In genomic region chr7:46811529-46811928, GRCh38 we compare ENCODE assay signal across 11 cellular contexts.
A peak's percentile ranks its signal among the peaks of the same experiment; 100 is the strongest.
DNase-seq lines count a peak whose midpoint lies in the region; ATAC-seq, FAIRE-seq and TF ChIP-seq lines count a peak whose summit lies in the region.
"Had no signal": no experiment of that assay in that cellular context is flagged by ENCODE, and none has a peak within 500 bp of the region (broad histone marks: within the 10 kb centered on the region; RNA-seq: fewer than 3 reads in every experiment).

No MANE protein-coding gene starts in this region.

- H3K4me3 Mint-ChIP-seq in natural killer cell treated with Interleukin-12 subunit alpha and Interleukin-12 subunit beta and Interleukin-15 and Interleukin-18, amount 100 ng/mL, for 72 hours: no peak overlapping the region

- intact Hi-C loops in body of pancreas (cut with DNase I): no loop called here

- no peaks in the 10 kb centered on the region for H3K9me3 ChIP-seq in body of pancreas

- peaks cover 13% of the 10 kb centered on the region for H3K9me3 Mint-ChIP-seq in natural killer cell treated with Interleukin-12 subunit alpha and Interleukin-12 subunit beta and Interleukin-15 and Interleukin-18, amount 100 ng/mL, for 72 hours

- H3K4me1 Mint-ChIP-seq in natural killer cell treated with Interleukin-12 subunit alpha and Interleukin-12 subunit beta and Interleukin-15 and Interleukin-18, amount 100 ng/mL, for 72 hours (ENCODE audit: low read depth in 2 of 2): no peaks in the 10 kb centered on the region

- TF ChIP-seq CTCF in body of pancreas (IDR thresholded peaks at IDR 0.05): no peak

- peak; percentile 90 for DNase-seq in HT1080 (ENCODE audit: low read depth)
- peak in 2 of 4 donors; percentile 16 to 27 for DNase-seq in body of pancreas
- DNase-seq in iPS-NIHi7 (ENCODE audit: extremely low spot score): peak; percentile 25
- DNase-seq in urothelium cell line (ENCODE audit: low spot score): peak; percentile 91
- no peak for DNase-seq in NOMO-1 treated with dmso at 0.1 percent for 144 hours (lab: John Stamatoyannopoulos, UW; ENCODE audit: unreplicated experiment)
- DNase-seq in stimulated activated CD4-positive, alpha-beta T cell treated with anti-CD3 and anti-CD28 coated beads, Interleukin-4, amount 100 ng/mL, for 24 hours: no peak
- DNase-seq in natural killer cell treated with Interleukin-12 subunit alpha and Interleukin-12 subunit beta and Interleukin-15 and Interleukin-18, amount 100 ng/mL, for 72 hours (ENCODE audit: low spot score): no peak
- DNase-seq: activated CD8-positive, alpha-beta memory T cell treated with anti-CD3 and anti-CD28 coated beads, Interleukin-2, amount 50 U/mL, for 48 hours; effector CD4-positive, alpha-beta T cell had no signal

- no peaks in the 10 kb centered on the region for H3K4me1 ChIP-seq in body of pancreas

- WGBS in body of pancreas, 2 donors: 71 to 86% methylated on average over 4 of the region's 4 CpGs

- no peak for TF ChIP-seq POLR2A in body of pancreas (IDR thresholded peaks at IDR 0.05)

- H3K27me3 ChIP-seq in body of pancreas: no peaks in the 10 kb centered on the region

- no peaks in the 10 kb centered on the region for H3K27me3 Mint-ChIP-seq in natural killer cell treated with Interleukin-12 subunit alpha and Interleukin-12 subunit beta and Interleukin-15 and Interleukin-18, amount 100 ng/mL, for 72 hours

- no peak overlapping the region for H3K4me3 ChIP-seq in body of pancreas
- H3K4me3 ChIP-seq: SK-N-MC had no signal

- no peak overlapping the region for H3K27ac Mint-ChIP-seq in natural killer cell treated with Interleukin-12 subunit alpha and Interleukin-12 subunit beta and Interleukin-15 and Interleukin-18, amount 100 ng/mL, for 72 hours

- no peaks in the 10 kb centered on the region for H3K36me3 ChIP-seq in body of pancreas (replicated peaks in 1 of 2; ENCODE audit: insufficient read depth in 1 of 2, low read depth in 2 of 2)

- H3K36me3 Mint-ChIP-seq in natural killer cell treated with Interleukin-12 subunit alpha and Interleukin-12 subunit beta and Interleukin-15 and Interleukin-18, amount 100 ng/mL, for 72 hours: no peaks in the 10 kb centered on the region

- peak; percentile 59 for FAIRE-seq in urothelium cell line (lab: Jason Lieb, UNC)
- FAIRE-seq: GM12891 had no signal

- peak; percentile 40 for ATAC-seq in body of pancreas
- ATAC-seq in natural killer cell treated with Interleukin-12 subunit alpha and Interleukin-12 subunit beta and Interleukin-15 and Interleukin-18, amount 100 ng/mL, for 72 hours: no peak

- H3K27ac ChIP-seq in body of pancreas: no peak overlapping the region
- H3K27ac ChIP-seq: SK-N-MC had no signal

Comparison
In these comparisons a context has a peak if more than half of its experiments do, and no peak if none do; other contexts are left out.
1. DNase-seq: peak in HT1080 (single experiment), iPS-NIHi7 (single experiment) and urothelium cell line (single experiment); none in NOMO-1 treated with dmso at 0.1 percent for 144 hours (single experiment), stimulated activated CD4-positive, alpha-beta T cell treated with anti-CD3 and anti-CD28 coated beads, Interleukin-4, amount 100 ng/mL, for 24 hours (single experiment) and natural killer cell treated with Interleukin-12 subunit alpha and Interleukin-12 subunit beta and Interleukin-15 and Interleukin-18, amount 100 ng/mL, for 72 hours (single experiment).